In the genomic region with DNA sequence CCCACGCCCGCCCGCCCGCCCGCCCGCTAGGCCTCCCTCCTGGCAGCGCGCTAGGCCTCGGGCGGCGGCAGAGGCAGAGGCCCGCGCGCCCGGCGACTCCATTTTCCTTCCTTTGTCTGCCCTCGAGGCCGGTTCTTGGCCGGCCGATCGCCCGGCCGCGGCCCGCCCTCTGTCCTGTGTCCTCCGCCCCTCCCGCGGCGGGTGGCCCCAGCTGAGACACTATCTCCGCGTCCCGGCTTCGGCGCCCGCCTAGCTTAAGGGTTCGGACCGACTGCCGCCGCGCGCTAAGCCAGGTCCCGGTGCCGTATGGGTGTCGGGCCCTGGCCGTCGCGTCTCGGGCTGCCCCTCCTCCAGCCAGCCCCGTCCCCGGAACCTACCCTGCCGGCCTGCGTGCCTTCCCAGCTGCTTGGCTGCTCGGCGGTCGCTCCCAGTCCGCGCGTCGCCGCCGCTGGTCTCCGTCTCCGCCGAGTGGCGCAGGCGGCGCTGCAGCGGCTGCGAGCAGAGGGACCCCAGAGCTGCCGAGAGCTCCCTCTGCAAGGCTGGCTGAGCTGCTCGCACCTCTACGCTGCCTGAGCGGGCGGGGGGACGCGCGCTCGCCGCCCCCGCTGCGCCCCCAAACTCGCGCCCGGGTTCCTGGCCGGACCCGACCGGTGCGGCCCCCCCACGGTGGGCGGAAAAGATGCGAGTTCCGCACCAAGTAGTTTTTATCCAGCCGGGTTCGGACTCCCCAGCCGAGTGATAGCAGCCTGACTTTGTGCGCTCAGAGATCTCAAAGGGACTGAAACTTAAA, we compare ENCODE assay signal across 8 cellular contexts. TPM values are rescaled to one million over a fixed set of nuclear protein-coding genes. Genes with fewer than 3 reads are reported as not detected.
DNase-seq lines count a peak whose midpoint lies in the region; ATAC-seq lines count a peak whose summit lies in the region.

No MANE protein-coding gene starts in this region.

- H3K4me1 Mint-ChIP-seq in stimulated activated naive CD8-positive, alpha-beta T cell treated with anti-CD3 and anti-CD28 coated beads, Interleukin-15, Interleukin-2, amounts not matched to agents 100 ng/mL and 50 ng/mL, for 24 hours (ENCODE audit: low read depth): peaks cover 52% of the 10 kb centered on the region

- H3K4me3 Mint-ChIP-seq in stimulated activated naive CD8-positive, alpha-beta T cell treated with anti-CD3 and anti-CD28 coated beads, Interleukin-15, Interleukin-2, amounts not matched to agents 100 ng/mL and 50 ng/mL, for 24 hours: peak overlapping the region; percentile 93

- ATAC-seq in HG02870 (IDR thresholded peaks at IDR 0.05; ENCODE audit: unreplicated experiment) (peak; percentile 6), esophagus mucosa (peak; percentile 14)

- no peaks in the 10 kb centered on the region for H3K9me3 Mint-ChIP-seq in stimulated activated naive CD8-positive, alpha-beta T cell treated with anti-CD3 and anti-CD28 coated beads, Interleukin-15, Interleukin-2, amounts not matched to agents 100 ng/mL and 50 ng/mL, for 24 hours

- peaks cover 22% of the 10 kb centered on the region for H3K36me3 Mint-ChIP-seq in stimulated activated naive CD8-positive, alpha-beta T cell treated with anti-CD3 and anti-CD28 coated beads, Interleukin-15, Interleukin-2, amounts not matched to agents 100 ng/mL and 50 ng/mL, for 24 hours (ENCODE audit: low read depth)

- DNase-seq in NCI-H82 (lab: John Stamatoyannopoulos, UW) (peak; percentile 68), NCI-H82 treated with DMSO at 0.1 percent for 48 hours (lab: John Stamatoyannopoulos, UW; ENCODE audit: unreplicated experiment) (no peak), NCI-H460 (ENCODE audit: extremely low read depth, low read depth) (peak; percentile 36), myocyte (ENCODE audit: low read depth) (peak; percentile 75)
- peak; percentile 74 for DNase-seq in activated T-cell treated with anti-CD3 and anti-CD28 coated beads, Interleukin-2, amount 50 U/mL, for 1 hour

- no peaks in the 10 kb centered on the region for H3K27me3 Mint-ChIP-seq in stimulated activated naive CD8-positive, alpha-beta T cell treated with anti-CD3 and anti-CD28 coated beads, Interleukin-15, Interleukin-2, amounts not matched to agents 100 ng/mL and 50 ng/mL, for 24 hours

- peak overlapping the region; percentile 87 for H3K27ac Mint-ChIP-seq in stimulated activated naive CD8-positive, alpha-beta T cell treated with anti-CD3 and anti-CD28 coated beads, Interleukin-15, Interleukin-2, amounts not matched to agents 100 ng/mL and 50 ng/mL, for 24 hours

RNA-seq across cellular contexts. Expression of a gene that starts 0.8 kb away (rescaled TPM):
- 41.6 and 55.9 TPM in 2 replicates for total RNA-seq in NCI-H460 (2014; rRNA removed; shearing (Covaris generic))
- 24.5 and 25.7 TPM in 2 replicates for polyA plus RNA-seq in NCI-H460 (2014; cell fraction: nucleus; rRNA removed)
- total RNA-seq in esophagus mucosa (28.3 TPM), myocyte (27.9 and 35.7 TPM in 2 replicates)
- 20.0 TPM for polyA plus RNA-seq in myocyte (2012)

RNA-seq across cellular contexts. Expression of a gene that starts 34.5 kb away (rescaled TPM):
- 21.9 and 24.1 TPM in 2 replicates for total RNA-seq in NCI-H460 (2014; rRNA removed; shearing (Covaris generic))
- 40.8 and 65.0 TPM in 2 replicates for polyA plus RNA-seq in NCI-H460 (2014; cell fraction: nucleus; rRNA removed)
- 14.3 TPM for total RNA-seq in esophagus mucosa
- total RNA-seq in myocyte: 32.4 and 37.8 TPM in 2 replicates
- polyA plus RNA-seq in myocyte (2012): 66.9 TPM
